22 cellular contexts compared by ENCODE assay signal in the genomic region with DNA sequence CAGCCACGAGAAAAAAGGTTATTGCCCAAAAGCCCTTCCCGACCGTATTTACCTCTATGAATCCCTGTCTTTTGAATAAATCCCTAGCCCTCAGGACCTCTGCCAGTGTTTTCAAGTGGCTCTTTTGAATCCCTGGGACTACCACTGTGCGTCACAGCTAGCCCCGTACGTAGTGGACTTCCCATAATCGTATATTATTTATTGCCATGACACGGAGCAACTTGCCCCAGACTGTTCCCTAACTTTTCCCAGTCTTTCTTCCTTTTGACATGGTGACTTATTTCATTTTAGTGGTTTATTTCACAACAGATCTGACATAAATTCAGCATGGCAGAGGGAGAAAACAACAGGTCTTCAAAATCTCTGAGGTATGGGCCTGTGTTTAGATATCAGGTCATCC.
DNase-seq lines count a peak whose midpoint lies in the region; ATAC-seq and TF ChIP-seq lines count a peak whose summit lies in the region.
"Had no signal": no experiment of that assay in that cellular context is flagged by ENCODE, and none has a peak within 500 bp of the region (broad histone marks: within the 10 kb centered on the region; RNA-seq: fewer than 3 reads in every experiment).

No MANE protein-coding gene starts in this region.

- no peak overlapping the region for H3K4ac ChIP-seq in trophoblast cell (ENCODE audit: low read depth, low read length)

- H2BK120ac ChIP-seq in trophoblast cell (ENCODE audit: insufficient read depth, low read length, poor library complexity), result no peak overlapping the region

- no peaks in the 10 kb centered on the region for H3K27me3 Mint-ChIP-seq in activated CD4-positive, alpha-beta T cell treated with anti-CD3 and anti-CD28 coated beads, Interleukin-2, amount 10 ng/mL, durations not matched to agents 24 days and 14 days
- H3K27me3 Mint-ChIP-seq in activated CD4-positive, alpha-beta T cell treated with anti-CD3 and anti-CD28 coated beads, Interleukin-2, amount 10 ng/mL, durations not matched to agents 7 days and 5 days, result peaks cover 3% of the 10 kb centered on the region
- no peaks in the 10 kb centered on the region for H3K27me3 Mint-ChIP-seq in activated T-helper 17 cell treated with anti-CD3 and anti-CD28 coated beads, Interleukin-2, amount 50 U/mL, for 72 hours
- H3K27me3 Mint-ChIP-seq: CD4-positive, CD25-positive, alpha-beta regulatory T cell had no signal

- H3K36me3 Mint-ChIP-seq in activated CD4-positive, alpha-beta T cell treated with anti-CD3 and anti-CD28 coated beads, Interleukin-2, amount 10 ng/mL, durations not matched to agents 24 days and 14 days (ENCODE audit: low read depth), result peaks cover 2% of the 10 kb centered on the region
- peaks cover 3% of the 10 kb centered on the region for H3K36me3 Mint-ChIP-seq in activated CD4-positive, alpha-beta T cell treated with anti-CD3 and anti-CD28 coated beads, Interleukin-2, amount 10 ng/mL, durations not matched to agents 7 days and 5 days (ENCODE audit: low read depth)
- H3K36me3 Mint-ChIP-seq in activated T-helper 17 cell treated with anti-CD3 and anti-CD28 coated beads, Interleukin-2, amount 50 U/mL, for 72 hours (ENCODE audit: low read depth), result no peaks in the 10 kb centered on the region
- H3K36me3 Mint-ChIP-seq: CD4-positive, CD25-positive, alpha-beta regulatory T cell had no signal

- intact Hi-C loops in activated CD4-positive, alpha-beta T cell treated with anti-CD3 and anti-CD28 coated beads, Interleukin-2, amount 10 ng/mL, durations not matched to agents 24 days and 14 days (cut with micrococcal nuclease), result no loop called here
- intact Hi-C loops in left cardiac atrium (cut with DNase I), result no loop called here

- H3K4me1 ChIP-seq in KMS-11 (ENCODE audit: low read depth, poor library complexity, severe bottlenecking) (peaks cover 54% of the 10 kb centered on the region), trophoblast cell (ENCODE audit: control insufficient read depth in 1 of 2, insufficient read depth in 2 of 2, low read length in 2 of 2) (no peaks in the 10 kb centered on the region)

- no peak for TF ChIP-seq CTCF in KMS-11 (conservative IDR thresholded peaks at IDR 0.05; ENCODE audit: low read depth, low read length)

- no peak overlapping the region for H4K12ac ChIP-seq in trophoblast cell (ENCODE audit: low read depth, low read length)

- CTCF ChIA-PET in activated CD4-positive, alpha-beta T cell treated with anti-CD3 and anti-CD28 coated beads, Interleukin-2, amount 10 ng/mL, durations not matched to agents 7 days and 5 days (lab: Charles Lee), result no interaction called here

- H3K36me3 ChIP-seq in KMS-11 (ENCODE audit: insufficient read depth), result no peaks in the 10 kb centered on the region
- no peaks in the 10 kb centered on the region for H3K36me3 ChIP-seq in trophoblast cell (ENCODE audit: control insufficient read depth in 1 of 2, insufficient read depth in 2 of 2, low read length in 2 of 2)
- H3K36me3 ChIP-seq: BLaER1, MG63 had no signal

- peak; percentile 40 for DNase-seq in activated CD4-positive, alpha-beta T cell treated with anti-CD3 and anti-CD28 coated beads, Interleukin-2, amount 10 ng/mL, durations not matched to agents 24 days and 14 days
- no peak for DNase-seq in activated CD4-positive, alpha-beta T cell treated with anti-CD3 and anti-CD28 coated beads, Interleukin-2, amount 10 ng/mL, durations not matched to agents 7 days and 5 days
- DNase-seq in trophoblast cell (peak in 1 of 2 donors; percentile 14), left cardiac atrium (no peak), SIG-M5 treated with dmso at 0.1 percent for 504 hours (lab: John Stamatoyannopoulos, UW; ENCODE audit: unreplicated experiment) (no peak), NCI-H2227 treated with DMSO at 0.1 percent for 48 hours (lab: John Stamatoyannopoulos, UW) (no peak)
- DNase-seq: CD4-positive, CD25-positive, alpha-beta regulatory T cell; DMS53; H9; MG63; NCI-H2029; NCI-H446 treated with DMSO at 0.1 percent for 48 hours; NCI-H526; NCI-H82; PC-9; RPMI8226; SHP77 had no signal

- no peak overlapping the region for H4K91ac ChIP-seq in trophoblast cell (ENCODE audit: low read depth, low read length)

- no peak overlapping the region for H3K23ac ChIP-seq in trophoblast cell (ENCODE audit: low read length)

- ATAC-seq in activated T-helper 17 cell treated with anti-CD3 and anti-CD28 coated beads, Interleukin-2, amount 50 U/mL, for 72 hours (replicated peaks), result no peak
- no peak for ATAC-seq in left cardiac atrium
- ATAC-seq: GM23338, HepG2 had no signal

- POLR2A ChIA-PET in activated CD4-positive, alpha-beta T cell treated with anti-CD3 and anti-CD28 coated beads, Interleukin-2, amount 10 ng/mL, durations not matched to agents 7 days and 5 days (lab: Charles Lee), result no interaction called here

- H3K4me1 Mint-ChIP-seq in activated CD4-positive, alpha-beta T cell treated with anti-CD3 and anti-CD28 coated beads, Interleukin-2, amount 10 ng/mL, durations not matched to agents 24 days and 14 days, result peaks cover 12% of the 10 kb centered on the region
- peaks cover 12% of the 10 kb centered on the region for H3K4me1 Mint-ChIP-seq in activated CD4-positive, alpha-beta T cell treated with anti-CD3 and anti-CD28 coated beads, Interleukin-2, amount 10 ng/mL, durations not matched to agents 7 days and 5 days
- peaks cover 16% of the 10 kb centered on the region for H3K4me1 Mint-ChIP-seq in activated T-helper 17 cell treated with anti-CD3 and anti-CD28 coated beads, Interleukin-2, amount 50 U/mL, for 72 hours

- H3K4me2 ChIP-seq in KMS-11 (peak overlapping the region; percentile 83), trophoblast cell (ENCODE audit: low read length) (no peak overlapping the region)
- H3K4me2 ChIP-seq: BLaER1, GM23338, PC-9 had no signal

- no peak overlapping the region for H3K27ac Mint-ChIP-seq in activated CD4-positive, alpha-beta T cell treated with anti-CD3 and anti-CD28 coated beads, Interleukin-2, amount 10 ng/mL, durations not matched to agents 24 days and 14 days
- H3K27ac Mint-ChIP-seq in activated CD4-positive, alpha-beta T cell treated with anti-CD3 and anti-CD28 coated beads, Interleukin-2, amount 10 ng/mL, durations not matched to agents 7 days and 5 days, result no peak overlapping the region
- peak overlapping the region; percentile 70 for H3K27ac Mint-ChIP-seq in activated T-helper 17 cell treated with anti-CD3 and anti-CD28 coated beads, Interleukin-2, amount 50 U/mL, for 72 hours
- H3K27ac Mint-ChIP-seq: CD4-positive, CD25-positive, alpha-beta regulatory T cell; GM23338; H9 had no signal

- peaks cover 25% of the 10 kb centered on the region for H3K9me3 Mint-ChIP-seq in activated CD4-positive, alpha-beta T cell treated with anti-CD3 and anti-CD28 coated beads, Interleukin-2, amount 10 ng/mL, durations not matched to agents 24 days and 14 days
- H3K9me3 Mint-ChIP-seq in activated CD4-positive, alpha-beta T cell treated with anti-CD3 and anti-CD28 coated beads, Interleukin-2, amount 10 ng/mL, durations not matched to agents 7 days and 5 days, result peaks cover 9% of the 10 kb centered on the region
- no peaks in the 10 kb centered on the region for H3K9me3 Mint-ChIP-seq in activated T-helper 17 cell treated with anti-CD3 and anti-CD28 coated beads, Interleukin-2, amount 50 U/mL, for 72 hours

- no peaks in the 10 kb centered on the region for H3K9me3 ChIP-seq in trophoblast cell (ENCODE audit: insufficient read depth, low read depth, low read length)
- H3K9me3 ChIP-seq: MG63 had no signal

- H2AFZ ChIP-seq in KMS-11 (ENCODE audit: low read depth), result no peak overlapping the region
- peak overlapping the region; percentile 6 for H2AFZ ChIP-seq in trophoblast cell (ENCODE audit: insufficient read depth, low read length, poor library complexity)
- H2AFZ ChIP-seq: GM23338, PC-9 had no signal

- H3K27me3 ChIP-seq in KMS-11 (ENCODE audit: insufficient read depth, low read depth) (no peaks in the 10 kb centered on the region), trophoblast cell (ENCODE audit: insufficient read depth, low read length) (no peaks in the 10 kb centered on the region)
- H3K27me3 ChIP-seq: BLaER1, MG63 had no signal

- no peak overlapping the region for H2BK5ac ChIP-seq in trophoblast cell (ENCODE audit: low read depth, low read length, poor library complexity)

- H3K14ac ChIP-seq in trophoblast cell (ENCODE audit: low read length), result no peak overlapping the region

- no peak overlapping the region for H4K8ac ChIP-seq in trophoblast cell (ENCODE audit: low read depth, low read length)

- WGBS in trophoblast cell (ENCODE audit: extremely low coverage, insufficient coverage, insufficient read length), result no CpG with 5 or more reads among the region's 8 CpGs

- no peak overlapping the region for H2AK5ac ChIP-seq in trophoblast cell (ENCODE audit: low read length)

- H3K18ac ChIP-seq in trophoblast cell (ENCODE audit: low read length), result no peak overlapping the region

- H3K27ac ChIP-seq in KMS-11 (no peak overlapping the region), trophoblast cell (ENCODE audit: low read depth, low read length) (no peak overlapping the region)
- H3K27ac ChIP-seq: BLaER1, PC-9 had no signal

- H3K4me3 Mint-ChIP-seq in activated CD4-positive, alpha-beta T cell treated with anti-CD3 and anti-CD28 coated beads, Interleukin-2, amount 10 ng/mL, durations not matched to agents 24 days and 14 days, result no peak overlapping the region
- H3K4me3 Mint-ChIP-seq in activated CD4-positive, alpha-beta T cell treated with anti-CD3 and anti-CD28 coated beads, Interleukin-2, amount 10 ng/mL, durations not matched to agents 7 days and 5 days, result no peak overlapping the region
- H3K4me3 Mint-ChIP-seq in activated T-helper 17 cell treated with anti-CD3 and anti-CD28 coated beads, Interleukin-2, amount 50 U/mL, for 72 hours, result no peak overlapping the region
- H3K4me3 Mint-ChIP-seq: CD4-positive, CD25-positive, alpha-beta regulatory T cell; GM23338; H9 had no signal

- H3K79me2 ChIP-seq in KMS-11 (ENCODE audit: insufficient read depth, low read depth), result no peaks in the 10 kb centered on the region
- H3K79me2 ChIP-seq in trophoblast cell (ENCODE audit: control insufficient read depth, insufficient read depth, low read length, poor library complexity), result no peaks in the 10 kb centered on the region

- H3K9ac ChIP-seq in KMS-11 (no peak overlapping the region), trophoblast cell (ENCODE audit: low read length) (no peak overlapping the region)
- H3K9ac ChIP-seq: BLaER1 had no signal

- H3K79me1 ChIP-seq in trophoblast cell (ENCODE audit: low read length), result no peaks in the 10 kb centered on the region

- no peak overlapping the region for H2BK12ac ChIP-seq in trophoblast cell (ENCODE audit: low read length)

- H3K4me3 ChIP-seq in KMS-11 (IDR thresholded peaks at IDR 0.05; ENCODE audit: insufficient read depth, low read depth, low read length), result no peak overlapping the region
- H3K4me3 ChIP-seq in trophoblast cell (ENCODE audit: low read depth, low read length), result no peak overlapping the region
- H3K4me3 ChIP-seq: BLaER1, GM23338, MG63, PC-9 had no signal

- H4K20me1 ChIP-seq in KMS-11 (ENCODE audit: insufficient read depth), result no peaks in the 10 kb centered on the region
- H4K20me1 ChIP-seq: BLaER1 had no signal
